13 cellular contexts compared by ENCODE assay signal in the genomic region with DNA sequence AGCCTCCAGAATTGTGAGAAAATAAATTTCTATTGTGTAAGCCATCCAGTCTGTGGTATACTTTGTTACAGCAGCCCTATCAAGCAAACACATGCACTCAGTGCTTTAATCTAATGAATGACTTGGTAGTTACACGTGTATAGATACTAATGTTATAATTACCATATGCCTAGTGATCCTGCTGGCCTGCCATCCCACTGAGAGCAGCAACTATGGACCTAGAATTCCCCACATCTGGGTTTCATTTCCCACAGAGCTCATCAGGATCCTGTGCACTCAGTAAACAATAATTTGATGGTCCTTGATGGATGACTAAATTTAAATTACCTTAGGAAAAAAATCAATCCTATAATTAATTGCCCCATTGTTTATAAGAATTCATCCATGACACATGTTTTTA.
DNase-seq lines count a peak whose midpoint lies in the region; ATAC-seq, FAIRE-seq and TF ChIP-seq lines count a peak whose summit lies in the region.
"Had no signal": no experiment of that assay in that cellular context is flagged by ENCODE, and none has a peak within 500 bp of the region (broad histone marks: within the 10 kb centered on the region; RNA-seq: fewer than 3 reads in every experiment).

No MANE protein-coding gene starts in this region.

- BruUV-seq in MCF 10A (replicated peaks; lab: Mats Ljungman, UMichigan) = no TSS peak
- no TSS peak for BruUV-seq in GM12878 (replicated peaks; lab: Mats Ljungman, UMichigan)

- no peaks in the 10 kb centered on the region for H3K36me3 ChIP-seq in breast epithelium
- no peaks in the 10 kb centered on the region for H3K36me3 ChIP-seq in GM12878 (ENCODE audit: control insufficient read depth in 2 of 2, insufficient read depth in 2 of 2, low read length in 1 of 2)
- H3K36me3 ChIP-seq in aorta (ENCODE audit: control insufficient read depth in 1 of 2, insufficient read depth in 2 of 2, low read length in 1 of 2) = no peaks in the 10 kb centered on the region
- H3K36me3 ChIP-seq in ovary = no peaks in the 10 kb centered on the region
- H3K36me3 ChIP-seq: colonic mucosa had no signal

- POLR2A ChIA-PET in MCF 10A (lab: Yijun Ruan, JAX) = interaction anchor here (1.8 kb wide), 1 partner anchor 56 kb away, joined by 4 read pairs; no protein-coding TSS in a partner anchor
- POLR2A ChIA-PET in GM12878 (lab: Charles Lee) = no interaction called here

- DNase-seq in breast epithelium (ENCODE audit: low spot score in 2 of 2) (no peak), MCF 10A (ENCODE audit: unreplicated experiment) (no peak), GM12878 (ENCODE audit: low read depth, low spot score) (no peak), mesothelial cell of epicardium (ENCODE audit: low spot score in 2 of 2, unreplicated experiment in 2 of 2) (no peak), aorta (no peak), OCI-M1 (lab: John Stamatoyannopoulos, UW) (no peak), ovary (no peak)
- DNase-seq: activated naive CD4-positive, alpha-beta T cell; GF-D8; midbrain had no signal

- SMC1A ChIA-PET in GM12878 (lab: Charles Lee; ENCODE audit: uncharacterized antibody, unreplicated experiment) = interaction anchor here (0.9 to 1.2 kb wide), 2 partner anchors 10 to 12 kb away, joined by 3 read pairs; no protein-coding TSS in a partner anchor

- TF ChIP-seq EP300 in GM12878 (IDR thresholded peaks at IDR 0.05; ENCODE audit: borderline replicate concordance in 1 of 2, control insufficient read depth in 1 of 2, low read depth in 2 of 2, low read length in 2 of 2) (no peak), ovary (IDR thresholded peaks at IDR 0.05) (no peak)

- ATAC-seq in GM12878 (peak; percentile 22), aorta (ENCODE audit: low FRiP score) (no peak), HG02610 (IDR thresholded peaks at IDR 0.05; ENCODE audit: unreplicated experiment) (no peak)

- H3K36me3 Mint-ChIP-seq in MCF 10A (ENCODE audit: insufficient read depth, unreplicated experiment) (peaks cover 7% of the 10 kb centered on the region), mesothelial cell of epicardium (peaks cover 2% of the 10 kb centered on the region)

- 50% methylated on average over 1 of the region's 1 CpG for WGBS in GM12878 (ENCODE audit: insufficient coverage, insufficient replicate concordance, low lambda C conversion rate, missing lambda C conversion rate)
- 73 to 83% methylated on average over 1 of the region's 1 CpG for WGBS in aorta, 2 donors
- WGBS in ovary, 3 donors = 52 to 67% (median 61%) methylated on average over 1 of the region's 1 CpG

- peaks cover 25% of the 10 kb centered on the region for H3K4me1 Mint-ChIP-seq in MCF 10A (ENCODE audit: insufficient read depth, unreplicated experiment)
- peaks cover 22% of the 10 kb centered on the region for H3K4me1 Mint-ChIP-seq in mesothelial cell of epicardium

- H3K79me2 ChIP-seq in GM12878 (ENCODE audit: control insufficient read depth, insufficient read depth, low read length) = no peaks in the 10 kb centered on the region

- no peak for TF ChIP-seq RAD21 in GM12878 (IDR thresholded peaks at IDR 0.05; ENCODE audit: insufficient read depth, low read depth, low read length)

- no peaks in the 10 kb centered on the region for H3K9me3 ChIP-seq in breast epithelium
- no peaks in the 10 kb centered on the region for H3K9me3 ChIP-seq in GM12878 (replicated peaks; ENCODE audit: control insufficient read depth, insufficient read depth, low read length)
- H3K9me3 ChIP-seq in aorta (ENCODE audit: control insufficient read depth, low read length) = no peaks in the 10 kb centered on the region
- no peaks in the 10 kb centered on the region for H3K9me3 ChIP-seq in ovary
- H3K9me3 ChIP-seq: colonic mucosa had no signal

- no peaks in the 10 kb centered on the region for H3K27me3 Mint-ChIP-seq in MCF 10A (ENCODE audit: insufficient read depth, unreplicated experiment)
- H3K27me3 Mint-ChIP-seq in mesothelial cell of epicardium (ENCODE audit: low read depth) = no peaks in the 10 kb centered on the region

- H3K27me3 ChIP-seq in breast epithelium (no peaks in the 10 kb centered on the region), GM12878 (replicated peaks in 1 of 2; ENCODE audit: control insufficient read depth in 2 of 2, insufficient read depth in 2 of 2, low read length in 1 of 2) (no peaks in the 10 kb centered on the region), aorta (ENCODE audit: control insufficient read depth in 1 of 2, insufficient read depth in 2 of 2, low read length in 1 of 2) (no peaks in the 10 kb centered on the region), ovary (no peaks in the 10 kb centered on the region)
- H3K27me3 ChIP-seq: colonic mucosa had no signal

- TF ChIP-seq CTCF in breast epithelium (IDR thresholded peaks at IDR 0.05) (no peak), MCF 10A (IDR thresholded peaks at IDR 0.05; ENCODE audit: unreplicated experiment) (no peak), GM12878 (IDR thresholded peaks at IDR 0.05 in 2 of 3, conservative IDR thresholded peaks at IDR 0.05 in 1 of 3; ENCODE audit: control insufficient read depth in 2 of 3, extremely low read depth in 1 of 3, insufficient read depth in 1 of 3, low read depth in 3 of 3, low read length in 3 of 3) (no peak), mesothelial cell of epicardium (IDR thresholded peaks at IDR 0.05; ENCODE audit: unreplicated experiment) (no peak), ovary (IDR thresholded peaks at IDR 0.05) (no peak)

- H4K20me1 ChIP-seq in GM12878 (ENCODE audit: control insufficient read depth, insufficient read depth) = no peaks in the 10 kb centered on the region

- TF ChIP-seq POLR2A in breast epithelium (IDR thresholded peaks at IDR 0.05) = no peak
- TF ChIP-seq POLR2A in GM12878 (IDR thresholded peaks at IDR 0.05; ENCODE audit: low read depth, low read length) = no peak
- no peak for TF ChIP-seq POLR2A in ovary (IDR thresholded peaks at IDR 0.05)

- intact Hi-C loops in breast epithelium (cut with DNase I; ENCODE audit: low total_unique reads) = no loop called here
- intact Hi-C loops in MCF 10A (cut with micrococcal nuclease) = loop anchor here (5.0 kb wide), 1 partner anchor 43 kb away; no protein-coding TSS in a partner anchor
- intact Hi-C loops in GM12878 (cut with micrococcal nuclease; ENCODE audit: unreplicated experiment) = no loop called here
- intact Hi-C loops in aorta (cut with DNase I) = loop anchor here (5.0 to 10.0 kb wide), 3 partner anchors 33 to 63 kb away; no protein-coding TSS in a partner anchor
- intact Hi-C loops in ovary (cut with DNase I) = no loop called here

- peak overlapping the region; percentile 74 to 89 for H3K27ac ChIP-seq in breast epithelium
- H3K27ac ChIP-seq in GM12878 (ENCODE audit: control insufficient read depth, insufficient read depth) = no peak overlapping the region
- peak overlapping the region; percentile 43 to 51 for H3K27ac ChIP-seq in aorta (ENCODE audit: low read depth in 1 of 2, low read length in 2 of 2)
- no peak overlapping the region for H3K27ac ChIP-seq in ovary
- H3K27ac ChIP-seq: colonic mucosa had no signal

- no peak overlapping the region for H3K4me2 ChIP-seq in GM12878 (ENCODE audit: control insufficient read depth, insufficient read depth)

- no peaks in the 10 kb centered on the region for H3K9me3 Mint-ChIP-seq in MCF 10A (ENCODE audit: unreplicated experiment)
- peaks cover 12% of the 10 kb centered on the region for H3K9me3 Mint-ChIP-seq in mesothelial cell of epicardium

- H3K27ac Mint-ChIP-seq in MCF 10A (ENCODE audit: low read depth, unreplicated experiment) (no peak overlapping the region), mesothelial cell of epicardium (peak overlapping the region; percentile 77)

- in situ Hi-C loops in GM12878 (cut with MboI) = no loop called here

- CTCF ChIA-PET in MCF 10A (lab: Yijun Ruan, JAX) (interaction anchor here (0.9 to 1.2 kb wide), 2 partner anchors 15 to 40 kb away, joined by 4 to 6 read pairs; no protein-coding TSS in a partner anchor), GM12878 (lab: Yijun Ruan, JAX) (interaction anchor here (1.5 to 2.0 kb wide), 3 partner anchors 12 to 122 kb away, joined by 6 to 9 read pairs (median 8); no protein-coding TSS in a partner anchor)

- no peak overlapping the region for H2AFZ ChIP-seq in GM12878 (ENCODE audit: control insufficient read depth, low read depth, low read length)

- H3K4me3 Mint-ChIP-seq in MCF 10A (ENCODE audit: unreplicated experiment) = no peak overlapping the region
- no peak overlapping the region for H3K4me3 Mint-ChIP-seq in mesothelial cell of epicardium

- H3K4me1 ChIP-seq in breast epithelium (peaks cover 0 to 23% of the 10 kb centered on the region in 2 donors), GM12878 (ENCODE audit: control insufficient read depth, insufficient read depth, low read length) (no peaks in the 10 kb centered on the region), aorta (ENCODE audit: control insufficient read depth in 1 of 2, insufficient read depth in 2 of 2, low read length in 2 of 2) (peaks cover 0 to 1% of the 10 kb centered on the region in 2 donors), ovary (ENCODE audit: insufficient read depth) (no peaks in the 10 kb centered on the region)
- H3K4me1 ChIP-seq: colonic mucosa had no signal

- RAD21 ChIA-PET in GM12878 (lab: Charles Lee; ENCODE audit: unreplicated experiment) = interaction anchor here (1.4 kb wide), 1 partner anchor 120 kb away, joined by 4 read pairs; no protein-coding TSS in a partner anchor

- H3K9ac ChIP-seq in GM12878 (ENCODE audit: control insufficient read depth, insufficient read depth, low read length) = no peak overlapping the region

- no peak for FAIRE-seq in GM12878 (lab: Jason Lieb, UNC)
- FAIRE-seq: H1 had no signal

- no peak overlapping the region for H3K4me3 ChIP-seq in breast epithelium
- no peak overlapping the region for H3K4me3 ChIP-seq in GM12878
- H3K4me3 ChIP-seq in aorta (ENCODE audit: low read length in 2 of 2) = no peak overlapping the region
- no peak overlapping the region for H3K4me3 ChIP-seq in ovary
- H3K4me3 ChIP-seq: colonic mucosa had no signal

TF ChIP-seq in GM12878, 131 proteins besides CTCF, POLR2A, EP300 and RAD21 (continues in another document):
- TF ChIP-seq LARP7 (IDR thresholded peaks at IDR 0.05) (no peak), MAX (IDR thresholded peaks at IDR 0.05; ENCODE audit: low read depth, low read length) (no peak), ZNF384 (IDR thresholded peaks at IDR 0.05; ENCODE audit: borderline replicate concordance, low read depth, low read length) (no peak), RELA (IDR thresholded peaks at IDR 0.05; ENCODE audit: borderline replicate concordance, partially characterized antibody) (no peak), SPI1 (IDR thresholded peaks at IDR 0.05; ENCODE audit: borderline replicate concordance, insufficient read depth, low read depth, low read length) (no peak)

Comparison
In these comparisons a context has a peak if more than half of its experiments do, and no peak if none do; other contexts are left out.
1. intact Hi-C loops: an anchor here in MCF 10A (5.0 kb wide) and aorta (5.0 to 10.0 kb wide); none called in breast epithelium, GM12878 and ovary.
2. H3K27ac ChIP-seq: peak in breast epithelium (2 of 2) and aorta (2 of 2); none in GM12878 (single experiment) and ovary (0 of 2).